Comparison of ENCODE assay signal across 1 cellular context in the genomic region with DNA sequence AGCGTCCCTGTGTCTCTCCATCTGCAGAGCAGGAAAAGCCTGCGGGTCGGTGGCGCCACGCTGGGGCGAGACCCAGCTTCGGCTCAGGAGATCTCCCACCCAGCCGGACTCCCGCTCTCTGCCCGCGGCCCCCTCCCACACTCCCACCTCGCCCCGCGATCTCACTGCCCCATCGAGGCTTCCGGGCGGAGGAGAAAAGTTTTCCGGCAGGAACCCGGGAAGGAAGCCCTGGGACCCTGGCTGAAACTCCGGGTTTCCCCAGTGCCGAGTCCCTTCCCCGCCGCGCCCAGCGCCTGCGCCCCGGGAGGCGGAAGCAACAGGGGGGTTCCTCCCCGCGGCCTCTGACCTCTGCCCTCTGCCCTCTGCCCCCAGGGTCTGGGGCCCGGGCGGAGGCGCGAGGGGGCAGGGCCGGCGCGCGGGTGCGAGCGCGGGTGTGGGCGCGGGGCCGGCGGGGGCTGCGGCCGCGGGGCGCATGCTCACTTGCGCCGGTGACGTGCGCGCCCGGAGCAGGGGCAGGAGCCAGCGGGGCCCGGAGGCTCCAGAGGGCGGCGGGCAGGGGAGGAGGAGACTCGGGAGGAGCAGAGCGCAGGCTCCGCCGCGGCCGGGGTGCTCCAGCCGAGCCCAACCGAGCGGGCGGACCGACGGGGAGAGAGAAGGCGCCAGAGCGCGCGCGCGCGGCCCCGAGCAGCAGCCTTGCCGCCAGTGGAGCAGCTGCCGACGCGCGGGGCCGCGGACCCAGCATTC.
TF ChIP-seq lines count a peak whose summit lies in the region.

ATP11A (plus strand) TSS at position 541 of the 744 bp plus-strand sequence. CDS start 379 bp downstream, outside the sequence.

TF ChIP-seq in K562, 482 proteins besides CTCF, POLR2A, EP300 and RAD21 (continued from another document and continues in another):
- TF ChIP-seq ZNF609 (CRISPR knock-in tag; IDR thresholded peaks at IDR 0.05; ENCODE audit: borderline replicate concordance) = no peak
- TF ChIP-seq NELFE (IDR thresholded peaks at IDR 0.05; ENCODE audit: insufficient read depth, insufficient read length) = no peak
- no peak for TF ChIP-seq KLF6 (CRISPR knock-in tag; IDR thresholded peaks at IDR 0.05; ENCODE audit: borderline replicate concordance)
- no peak for TF ChIP-seq HSF4 (CRISPR knock-in tag; IDR thresholded peaks at IDR 0.05; ENCODE audit: borderline replicate concordance)
- TF ChIP-seq HDAC1 (IDR thresholded peaks at IDR 0.05) = 0 out of 4 replicates have a peak, but pooled peaks of 1 of the 2 experiments have one; percentile 38
- no peak for TF ChIP-seq ZNF589 (CRISPR knock-in tag; IDR thresholded peaks at IDR 0.05; ENCODE audit: low read depth)
- TF ChIP-seq PHTF2 (CRISPR knock-in tag; IDR thresholded peaks at IDR 0.05) = no peak
- TF ChIP-seq FIP1L1 (IDR thresholded peaks at IDR 0.05; ENCODE audit: low read depth, low read length, poor library complexity, severe bottlenecking) = no peak
- peak in 1 of 2 experiments; percentile 45; a peak in 1 of 4 replicates for TF ChIP-seq KDM4B (IDR thresholded peaks at IDR 0.05; ENCODE audit: borderline replicate concordance in 2 of 2, low read depth in 1 of 2)
- 0 out of 2 replicates have a peak, but pooled peaks have one; percentile 29 for TF ChIP-seq RUNX1 (IDR thresholded peaks at IDR 0.05; ENCODE audit: low read depth)
- TF ChIP-seq, protein P1, sequence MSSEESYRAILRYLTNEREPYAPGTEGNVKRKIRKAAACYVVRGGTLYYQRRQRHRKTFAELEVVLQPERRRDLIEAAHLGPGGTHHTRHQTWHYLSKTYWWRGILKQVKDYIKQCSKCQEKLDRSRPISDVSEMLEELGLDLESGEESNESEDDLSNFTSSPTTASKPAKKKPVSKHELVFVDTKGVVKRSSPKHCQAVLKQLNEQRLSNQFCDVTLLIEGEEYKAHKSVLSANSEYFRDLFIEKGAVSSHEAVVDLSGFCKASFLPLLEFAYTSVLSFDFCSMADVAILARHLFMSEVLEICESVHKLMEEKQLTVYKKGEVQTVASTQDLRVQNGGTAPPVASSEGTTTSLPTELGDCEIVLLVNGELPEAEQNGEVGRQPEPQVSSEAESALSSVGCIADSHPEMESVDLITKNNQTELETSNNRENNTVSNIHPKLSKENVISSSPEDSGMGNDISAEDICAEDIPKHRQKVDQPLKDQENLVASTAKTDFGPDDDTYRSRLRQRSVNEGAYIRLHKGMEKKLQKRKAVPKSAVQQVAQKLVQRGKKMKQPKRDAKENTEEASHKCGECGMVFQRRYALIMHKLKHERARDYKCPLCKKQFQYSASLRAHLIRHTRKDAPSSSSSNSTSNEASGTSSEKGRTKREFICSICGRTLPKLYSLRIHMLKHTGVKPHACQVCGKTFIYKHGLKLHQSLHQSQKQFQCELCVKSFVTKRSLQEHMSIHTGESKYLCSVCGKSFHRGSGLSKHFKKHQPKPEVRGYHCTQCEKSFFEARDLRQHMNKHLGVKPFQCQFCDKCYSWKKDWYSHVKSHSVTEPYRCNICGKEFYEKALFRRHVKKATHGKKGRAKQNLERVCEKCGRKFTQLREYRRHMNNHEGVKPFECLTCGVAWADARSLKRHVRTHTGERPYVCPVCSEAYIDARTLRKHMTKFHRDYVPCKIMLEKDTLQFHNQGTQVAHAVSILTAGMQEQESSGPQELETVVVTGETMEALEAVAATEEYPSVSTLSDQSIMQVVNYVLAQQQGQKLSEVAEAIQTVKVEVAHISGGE (CRISPR knock-in tag; IDR thresholded peaks at IDR 0.05) = peak in 2 of 3 experiments; percentile 14 to 87; a peak in 2 of 6 replicates
- TF ChIP-seq EGR1 (conservative IDR thresholded peaks at IDR 0.05) = peak; percentile 41; the same call in 1 of the 2 replicates
- TF ChIP-seq SMARCE1 (IDR thresholded peaks at IDR 0.05) = no peak
- peak; percentile 84 for TF ChIP-seq GABPA (tag; conservative IDR thresholded peaks at IDR 0.05; ENCODE audit: low read depth)
- no peak for TF ChIP-seq HNRNPUL1 (IDR thresholded peaks at IDR 0.05; ENCODE audit: low read length)
- TF ChIP-seq ZBTB7A (IDR thresholded peaks at IDR 0.05; ENCODE audit: borderline replicate concordance, control insufficient read depth, low read depth, low read length) = peak; percentile 97
- TF ChIP-seq ZNF224 (CRISPR knock-in tag; IDR thresholded peaks at IDR 0.05) = no peak
- no peak for TF ChIP-seq SRSF7 (optimal IDR thresholded peaks at IDR 0.05; ENCODE audit: low read depth, low read length)
- TF ChIP-seq ESRRA (IDR thresholded peaks at IDR 0.05; ENCODE audit: borderline replicate concordance, low read depth) = no peak
- TF ChIP-seq KAT2B (IDR thresholded peaks at IDR 0.05; ENCODE audit: low read depth, low read length) = no peak
- TF ChIP-seq, protein P2, sequence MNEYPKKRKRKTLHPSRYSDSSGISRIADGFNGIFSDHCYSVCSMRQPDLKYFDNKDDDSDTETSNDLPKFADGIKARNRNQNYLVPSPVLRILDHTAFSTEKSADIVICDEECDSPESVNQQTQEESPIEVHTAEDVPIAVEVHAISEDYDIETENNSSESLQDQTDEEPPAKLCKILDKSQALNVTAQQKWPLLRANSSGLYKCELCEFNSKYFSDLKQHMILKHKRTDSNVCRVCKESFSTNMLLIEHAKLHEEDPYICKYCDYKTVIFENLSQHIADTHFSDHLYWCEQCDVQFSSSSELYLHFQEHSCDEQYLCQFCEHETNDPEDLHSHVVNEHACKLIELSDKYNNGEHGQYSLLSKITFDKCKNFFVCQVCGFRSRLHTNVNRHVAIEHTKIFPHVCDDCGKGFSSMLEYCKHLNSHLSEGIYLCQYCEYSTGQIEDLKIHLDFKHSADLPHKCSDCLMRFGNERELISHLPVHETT (CRISPR knock-in tag; conservative IDR thresholded peaks at IDR 0.05 in 1 of 2, IDR thresholded peaks at IDR 0.05 in 1 of 2) = peak in 1 of 2 experiments; percentile 97; a peak in 2 of 4 replicates
- no peak for TF ChIP-seq ZNF75A (CRISPR knock-in tag; IDR thresholded peaks at IDR 0.05)
- TF ChIP-seq, protein P3, sequence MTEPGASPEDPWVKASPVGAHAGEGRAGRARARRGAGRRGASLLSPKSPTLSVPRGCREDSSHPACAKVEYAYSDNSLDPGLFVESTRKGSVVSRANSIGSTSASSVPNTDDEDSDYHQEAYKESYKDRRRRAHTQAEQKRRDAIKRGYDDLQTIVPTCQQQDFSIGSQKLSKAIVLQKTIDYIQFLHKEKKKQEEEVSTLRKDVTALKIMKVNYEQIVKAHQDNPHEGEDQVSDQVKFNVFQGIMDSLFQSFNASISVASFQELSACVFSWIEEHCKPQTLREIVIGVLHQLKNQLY (CRISPR knock-in tag; conservative IDR thresholded peaks at IDR 0.05) = no peak
- TF ChIP-seq YY1 (IDR thresholded peaks at IDR 0.05; ENCODE audit: borderline replicate concordance in 1 of 3, control insufficient read depth in 1 of 3, extremely low read depth in 1 of 3, insufficient read depth in 3 of 3, insufficient read length in 1 of 3, insufficient replicate concordance in 2 of 3, low read depth in 1 of 3, low read length in 2 of 3) = no peak
- TF ChIP-seq CBX1 (IDR thresholded peaks at IDR 0.05; ENCODE audit: low read depth) = peak; percentile 44; the same call in 1 of the 2 replicates
- no peak for TF ChIP-seq ZNF174 (CRISPR knock-in tag; IDR thresholded peaks at IDR 0.05)
- TF ChIP-seq ZNF133 (CRISPR knock-in tag; IDR thresholded peaks at IDR 0.05) = no peak
- no peak for TF ChIP-seq TEAD4 (IDR thresholded peaks at IDR 0.05; ENCODE audit: low read length)
- no peak for TF ChIP-seq TEAD4 (CRISPR knock-in tag; IDR thresholded peaks at IDR 0.05; ENCODE audit: borderline replicate concordance)
- no peak for TF ChIP-seq HIVEP1 (CRISPR knock-in tag; IDR thresholded peaks at IDR 0.05)
- TF ChIP-seq ID3 (CRISPR knock-in tag; IDR thresholded peaks at IDR 0.05) = no peak
- no peak for TF ChIP-seq ID3 (tag; IDR thresholded peaks at IDR 0.05)
- no peak for TF ChIP-seq DLX4 (CRISPR knock-in tag; IDR thresholded peaks at IDR 0.05)
- peak; percentile 56 for TF ChIP-seq HNRNPLL (IDR thresholded peaks at IDR 0.05; ENCODE audit: low read depth, low read length, poor library complexity, severe bottlenecking)
- no peak for TF ChIP-seq ZNF830 (CRISPR knock-in tag; IDR thresholded peaks at IDR 0.05)
- no peak for TF ChIP-seq POLR3A (IDR thresholded peaks at IDR 0.05; ENCODE audit: borderline replicate concordance, extremely low read depth, insufficient read depth, insufficient read length)
- TF ChIP-seq PREB (CRISPR knock-in tag; IDR thresholded peaks at IDR 0.05) = no peak
- no peak for TF ChIP-seq NR4A1 (CRISPR knock-in tag; IDR thresholded peaks at IDR 0.05)
- no peak for TF ChIP-seq NR4A1 (tag; IDR thresholded peaks at IDR 0.05)
- TF ChIP-seq TAL1 (IDR thresholded peaks at IDR 0.05) = no peak
- TF ChIP-seq DDX20 (tag; IDR thresholded peaks at IDR 0.05; ENCODE audit: low read depth) = no peak
- TF ChIP-seq COPS2 (conservative IDR thresholded peaks at IDR 0.05) = no peak
- peak in 1 of 2 experiments; percentile 36; a peak in 1 of 4 replicates for TF ChIP-seq TBL1XR1 (IDR thresholded peaks at IDR 0.05; ENCODE audit: low read length in 2 of 2)
- no peak for TF ChIP-seq SOX6 (IDR thresholded peaks at IDR 0.05)
- TF ChIP-seq NCOA4 (IDR thresholded peaks at IDR 0.05; ENCODE audit: partially characterized antibody) = no peak
- no peak for TF ChIP-seq RBM15 (IDR thresholded peaks at IDR 0.05; ENCODE audit: insufficient read depth, low read length)
- TF ChIP-seq SIX5 (IDR thresholded peaks at IDR 0.05; ENCODE audit: borderline replicate concordance in 1 of 2, insufficient read depth in 1 of 2, low read depth in 1 of 2, low read length in 2 of 2) = no peak
- no peak for TF ChIP-seq GTF2A2 (tag; IDR thresholded peaks at IDR 0.05)
- TF ChIP-seq PML (IDR thresholded peaks at IDR 0.05; ENCODE audit: low read length) = 0 out of 2 replicates have a peak, but pooled peaks have one; percentile 35
- TF ChIP-seq DPF2 (IDR thresholded peaks at IDR 0.05) = 0 out of 2 replicates have a peak, but pooled peaks have one; percentile 33
- TF ChIP-seq, protein P4, sequence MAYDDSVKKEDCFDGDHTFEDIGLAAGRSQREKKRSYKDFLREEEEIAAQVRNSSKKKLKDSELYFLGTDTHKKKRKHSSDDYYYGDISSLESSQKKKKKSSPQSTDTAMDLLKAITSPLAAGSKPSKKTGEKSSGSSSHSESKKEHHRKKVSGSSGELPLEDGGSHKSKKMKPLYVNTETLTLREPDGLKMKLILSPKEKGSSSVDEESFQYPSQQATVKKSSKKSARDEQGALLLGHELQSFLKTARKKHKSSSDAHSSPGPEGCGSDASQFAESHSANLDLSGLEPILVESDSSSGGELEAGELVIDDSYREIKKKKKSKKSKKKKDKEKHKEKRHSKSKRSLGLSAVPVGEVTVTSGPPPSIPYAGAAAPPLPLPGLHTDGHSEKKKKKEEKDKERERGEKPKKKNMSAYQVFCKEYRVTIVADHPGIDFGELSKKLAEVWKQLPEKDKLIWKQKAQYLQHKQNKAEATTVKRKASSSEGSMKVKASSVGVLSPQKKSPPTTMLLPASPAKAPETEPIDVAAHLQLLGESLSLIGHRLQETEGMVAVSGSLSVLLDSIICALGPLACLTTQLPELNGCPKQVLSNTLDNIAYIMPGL (CRISPR knock-in tag; IDR thresholded peaks at IDR 0.05) = no peak
- TF ChIP-seq FOXK1 (CRISPR knock-in tag; IDR thresholded peaks at IDR 0.05; ENCODE audit: borderline replicate concordance) = no peak
